ENCODE assay signal across 2 cellular contexts in the genomic region with DNA sequence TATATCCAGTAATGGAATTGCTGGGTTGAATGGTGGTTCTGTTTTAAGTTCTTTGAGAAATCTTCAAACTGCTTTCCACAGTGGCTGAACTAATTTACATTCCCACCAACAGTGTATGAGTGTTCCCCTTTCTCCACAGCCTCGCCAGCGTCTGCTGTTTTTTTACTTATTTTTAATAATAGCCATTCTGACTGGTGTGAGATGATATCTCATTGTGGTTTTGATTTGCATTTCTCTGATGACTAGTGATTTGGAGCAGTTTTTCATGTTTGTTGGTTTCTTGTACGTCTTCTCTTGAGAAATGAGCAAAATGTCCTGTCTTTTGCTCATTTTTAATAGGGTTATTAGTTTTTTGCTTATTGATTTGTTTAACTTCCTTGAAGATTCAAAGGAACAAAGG. TPM values are rescaled to one million over a fixed set of nuclear protein-coding genes. Genes with fewer than 3 reads are reported as not detected.
"Had no signal": no experiment of that assay in that cellular context is flagged by ENCODE, and none has a peak within 500 bp of the region (broad histone marks: within the 10 kb centered on the region; RNA-seq: fewer than 3 reads in every experiment).

No MANE protein-coding gene starts in this region.

RNA-seq across cellular contexts. Expression of a gene that starts 38.1 kb away (rescaled TPM):
- total RNA-seq: ascending aorta, WTC11 had no signal
